ENCODE assay signal across 1 cellular context in genomic region chr22:24101966-24102365, GRCh38.
TF ChIP-seq lines count a peak whose summit lies in the region.

No MANE protein-coding gene starts in this region.

TF ChIP-seq in HepG2, 621 proteins besides CTCF, POLR2A, EP300 and RAD21:
- TF ChIP-seq ZNF619 (CRISPR knock-in tag; IDR thresholded peaks at IDR 0.05) (no peak), RBM22 (optimal IDR thresholded peaks at IDR 0.05; ENCODE audit: low read length) (peak; percentile 28)
